In the genomic region with DNA sequence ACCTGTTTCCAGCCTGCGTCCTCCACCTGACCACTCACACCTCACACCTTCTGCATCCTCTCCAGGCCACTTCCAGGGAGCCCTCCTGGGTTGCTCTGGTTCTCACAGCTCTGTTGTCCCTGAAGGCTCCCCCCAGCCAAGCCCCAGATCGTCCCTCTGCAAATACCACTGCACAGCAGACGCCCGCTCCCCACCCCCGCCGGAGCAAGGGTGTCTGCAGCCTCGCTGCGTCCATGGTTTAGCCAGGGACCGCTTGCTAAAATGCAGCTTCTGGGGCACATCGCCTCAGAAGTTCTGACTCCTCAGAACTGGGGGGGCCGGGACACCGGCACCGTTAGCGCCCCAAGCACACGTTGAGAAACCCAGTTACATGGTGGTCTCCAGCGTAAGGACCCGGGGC, we compare ENCODE assay signal across 21 cellular contexts. TPM values are rescaled to one million over a fixed set of nuclear protein-coding genes. Genes with fewer than 3 reads are reported as not detected.
DNase-seq lines count a peak whose midpoint lies in the region; ATAC-seq and TF ChIP-seq lines count a peak whose summit lies in the region.
"Had no signal": no experiment of that assay in that cellular context is flagged by ENCODE, and none has a peak within 500 bp of the region (broad histone marks: within the 10 kb centered on the region; RNA-seq: fewer than 3 reads in every experiment).

No MANE protein-coding gene starts in this region.

- no peaks in the 10 kb centered on the region for H3K36me3 ChIP-seq in BE2C
- H3K36me3 ChIP-seq in H7 (replicated peaks; ENCODE audit: control insufficient read depth, insufficient read depth, low read length): no peaks in the 10 kb centered on the region

- H3K27me3 ChIP-seq in BE2C (peaks cover 15% of the 10 kb centered on the region), H7 (ENCODE audit: control insufficient read depth, insufficient read depth, low read length) (peaks cover 16% of the 10 kb centered on the region), right cardiac atrium (ENCODE audit: control insufficient read depth, insufficient read depth) (no peaks in the 10 kb centered on the region)

- H3K4me3 ChIP-seq in BE2C (ENCODE audit: low read depth, low read length) (no peak overlapping the region), H7 (ENCODE audit: insufficient read depth, low read depth, low read length) (no peak overlapping the region), right cardiac atrium (ENCODE audit: low read length) (no peak overlapping the region)

- peaks cover 15% of the 10 kb centered on the region for H3K4me1 Mint-ChIP-seq in chondrocyte (ENCODE audit: low read depth)
- H3K4me1 Mint-ChIP-seq in nephron: no peaks in the 10 kb centered on the region
- no peaks in the 10 kb centered on the region for H3K4me1 Mint-ChIP-seq in Calu3 (ENCODE audit: low read depth, unreplicated experiment)

- H3K9me3 Mint-ChIP-seq in chondrocyte (ENCODE audit: low read depth): no peaks in the 10 kb centered on the region
- no peaks in the 10 kb centered on the region for H3K9me3 Mint-ChIP-seq in nephron
- H3K9me3 Mint-ChIP-seq in Calu3 (ENCODE audit: low read depth, unreplicated experiment): no peaks in the 10 kb centered on the region
- H3K9me3 Mint-ChIP-seq: CD8-positive, alpha-beta T cell had no signal

- no peak overlapping the region for H3K27ac ChIP-seq in right cardiac atrium (ENCODE audit: low read length)

- no peak overlapping the region for H3K27ac Mint-ChIP-seq in chondrocyte (ENCODE audit: unreplicated experiment)
- H3K27ac Mint-ChIP-seq in nephron: no peak overlapping the region
- no peak overlapping the region for H3K27ac Mint-ChIP-seq in Calu3 (ENCODE audit: unreplicated experiment)
- H3K27ac Mint-ChIP-seq: CD8-positive, alpha-beta T cell had no signal

- intact Hi-C loops in Calu3 (cut with micrococcal nuclease; ENCODE audit: unreplicated experiment) (no loop called here), right cardiac atrium (cut with DNase I) (no loop called here)

- ATAC-seq in HG03097 (IDR thresholded peaks at IDR 0.05; ENCODE audit: low FRiP score, unreplicated experiment) (no peak), right cardiac atrium (no peak)
- ATAC-seq: CD8-positive, alpha-beta T cell had no signal

- H3K9me3 ChIP-seq in BE2C (no peaks in the 10 kb centered on the region), right cardiac atrium (ENCODE audit: control insufficient read depth, low read length) (no peaks in the 10 kb centered on the region)

- BruUV-seq in Calu3 (replicated peaks; lab: Mats Ljungman, UMichigan): no TSS peak

- H3K4me1 ChIP-seq in BE2C (peaks cover 4% of the 10 kb centered on the region; the same call in 1 of the 2 replicates), right cardiac atrium (ENCODE audit: control insufficient read depth, insufficient read depth, low read length) (no peaks in the 10 kb centered on the region)

- H3K36me3 Mint-ChIP-seq in chondrocyte (ENCODE audit: low read depth) (no peaks in the 10 kb centered on the region), nephron (ENCODE audit: low read depth) (no peaks in the 10 kb centered on the region), Calu3 (ENCODE audit: insufficient read depth, unreplicated experiment) (no peaks in the 10 kb centered on the region)
- H3K36me3 Mint-ChIP-seq: CD8-positive, alpha-beta T cell had no signal

- WGBS in right cardiac atrium: 60% methylated on average over 17 of the region's 17 CpGs

- TF ChIP-seq CTCF in BE2C (IDR thresholded peaks at IDR 0.05; ENCODE audit: low read depth, low read length): no peak
- TF ChIP-seq CTCF in chondrocyte (IDR thresholded peaks at IDR 0.05): no peak
- TF ChIP-seq CTCF in nephron (IDR thresholded peaks at IDR 0.05; ENCODE audit: unreplicated experiment in 3 of 3): no peak
- no peak for TF ChIP-seq CTCF in Calu3 (IDR thresholded peaks at IDR 0.05; ENCODE audit: unreplicated experiment)

- DNase-seq in BE2C (peak; percentile 19), H7 (peak; percentile 57), chondrocyte (ENCODE audit: low spot score) (no peak), Calu3 (no peak), right cardiac atrium (no peak), medulla oblongata (ENCODE audit: extremely low spot score) (no peak)
- DNase-seq: ACHN; AML-193; CD8-positive, alpha-beta T cell; DMS79 treated with DMSO at 0.1 percent for 48 hours; KBM-7; NCI-H1417 treated with DMSO at 0.1 percent for 48 hours; NCI-H2081; NCI-H748 treated with DMSO at 0.1 percent for 48 hours; OCI-M1; SIG-M5 had no signal

- H3K4me3 Mint-ChIP-seq in chondrocyte (ENCODE audit: unreplicated experiment): peak overlapping the region; percentile 35
- H3K4me3 Mint-ChIP-seq in nephron: peak overlapping the region; percentile 16 to 56 (median 51)
- H3K4me3 Mint-ChIP-seq in Calu3 (ENCODE audit: low read depth, unreplicated experiment): no peak overlapping the region
- H3K4me3 Mint-ChIP-seq: CD8-positive, alpha-beta T cell had no signal

- H3K27me3 Mint-ChIP-seq in chondrocyte (ENCODE audit: low read depth): peaks cover 6% of the 10 kb centered on the region
- H3K27me3 Mint-ChIP-seq in nephron (ENCODE audit: low read depth): peaks cover 71% of the 10 kb centered on the region
- H3K27me3 Mint-ChIP-seq in Calu3 (ENCODE audit: unreplicated experiment): peaks cover 75% of the 10 kb centered on the region

- CTCF ChIA-PET in Calu3 (lab: Charles Lee): no interaction called here

RNA-seq across cellular contexts. Expression of a gene that starts 1.0 kb away (rescaled TPM):
- polyA plus RNA-seq in BE2C (2012; ENCODE audit: insufficient read depth, insufficient read length, low read depth): not detected
- total RNA-seq in H7 (2014; rRNA removed; shearing (Covaris generic)): 1.1 and 2.7 TPM in 2 replicates
- total RNA-seq in chondrocyte (0.15 to 0.48 TPM in 2 of 3 replicates, not detected in the other), Calu3 (2022) (not detected in 2 replicates), right cardiac atrium (not detected)
- not detected for polyA plus RNA-seq in right cardiac atrium
- total RNA-seq: G401, RPMI7951 had no signal

RNA-seq across cellular contexts. Expression of a gene that starts 21.4 kb away (rescaled TPM):
- 1,058 TPM for polyA plus RNA-seq in BE2C (2012; ENCODE audit: insufficient read depth, insufficient read length, low read depth)
- 320 and 421 TPM in 2 replicates for total RNA-seq in H7 (2014; rRNA removed; shearing (Covaris generic))
- total RNA-seq in chondrocyte: 73.9 to 88.1 TPM (median 76.2 TPM) in 3 replicates
- 71.5 and 93.0 TPM in 2 replicates for total RNA-seq in Calu3 (2022)
- 10 to 100 TPM; 33.0 to 49.9 (median 41.4) TPM for total RNA-seq in right cardiac atrium
- polyA plus RNA-seq in right cardiac atrium: 123 TPM

RNA-seq across cellular contexts. Expression of a gene that starts 21.5 kb away (rescaled TPM):
- 132 TPM for polyA plus RNA-seq in BE2C (2012; ENCODE audit: insufficient read depth, insufficient read length, low read depth)
- 65.9 and 75.3 TPM in 2 replicates for total RNA-seq in H7 (2014; rRNA removed; shearing (Covaris generic))
- total RNA-seq in chondrocyte (48.9 to 67.0 TPM (median 51.4 TPM) in 3 replicates), Calu3 (2022) (56.0 and 59.3 TPM in 2 replicates), right cardiac atrium (10 to 100 TPM; 27.1 to 40.2 (median 31.8) TPM)
- polyA plus RNA-seq in right cardiac atrium: 28.1 TPM

RNA-seq across cellular contexts. Expression of a gene that starts 25.0 kb away (rescaled TPM):
- 0.17 TPM for polyA plus RNA-seq in BE2C (2012; ENCODE audit: insufficient read depth, insufficient read length, low read depth)
- total RNA-seq in H7 (2014; rRNA removed; shearing (Covaris generic)): not detected in 2 replicates
- total RNA-seq in chondrocyte (0.31 to 0.50 TPM (median 0.38 TPM) in 3 replicates), Calu3 (2022) (not detected in 2 replicates), right cardiac atrium (1 to 10 TPM; 1.0 to 3.1 (median 1.7) TPM)
- polyA plus RNA-seq in right cardiac atrium: 0.84 TPM
- total RNA-seq: CD8-positive, alpha-beta T cell; G401; NCI-H460 had no signal

RNA-seq across cellular contexts. Expression of a gene that starts 50.8 kb away (rescaled TPM):
- polyA plus RNA-seq in BE2C (2012; ENCODE audit: insufficient read depth, insufficient read length, low read depth): 1.2 TPM
- total RNA-seq in H7 (2014; rRNA removed; shearing (Covaris generic)): not detected in 2 replicates
- total RNA-seq in chondrocyte (0.42 to 0.51 TPM in 2 of 3 replicates, not detected in the other), Calu3 (2022) (0.73 TPM in 1 of 2 replicates, not detected in the other), right cardiac atrium (not detected)
- polyA plus RNA-seq in right cardiac atrium: 0.75 TPM
- total RNA-seq: NCI-H460, RPMI7951 had no signal

Comparison
In these comparisons a context has a peak if more than half of its experiments do, and no peak if none do; other contexts are left out.
1. DNase-seq: peak in BE2C (single experiment) and H7 (single experiment); none in chondrocyte (single experiment), Calu3 (single experiment), right cardiac atrium (0 of 3) and medulla oblongata (single experiment).